2 cellular contexts compared by ENCODE assay signal in the genomic region with DNA sequence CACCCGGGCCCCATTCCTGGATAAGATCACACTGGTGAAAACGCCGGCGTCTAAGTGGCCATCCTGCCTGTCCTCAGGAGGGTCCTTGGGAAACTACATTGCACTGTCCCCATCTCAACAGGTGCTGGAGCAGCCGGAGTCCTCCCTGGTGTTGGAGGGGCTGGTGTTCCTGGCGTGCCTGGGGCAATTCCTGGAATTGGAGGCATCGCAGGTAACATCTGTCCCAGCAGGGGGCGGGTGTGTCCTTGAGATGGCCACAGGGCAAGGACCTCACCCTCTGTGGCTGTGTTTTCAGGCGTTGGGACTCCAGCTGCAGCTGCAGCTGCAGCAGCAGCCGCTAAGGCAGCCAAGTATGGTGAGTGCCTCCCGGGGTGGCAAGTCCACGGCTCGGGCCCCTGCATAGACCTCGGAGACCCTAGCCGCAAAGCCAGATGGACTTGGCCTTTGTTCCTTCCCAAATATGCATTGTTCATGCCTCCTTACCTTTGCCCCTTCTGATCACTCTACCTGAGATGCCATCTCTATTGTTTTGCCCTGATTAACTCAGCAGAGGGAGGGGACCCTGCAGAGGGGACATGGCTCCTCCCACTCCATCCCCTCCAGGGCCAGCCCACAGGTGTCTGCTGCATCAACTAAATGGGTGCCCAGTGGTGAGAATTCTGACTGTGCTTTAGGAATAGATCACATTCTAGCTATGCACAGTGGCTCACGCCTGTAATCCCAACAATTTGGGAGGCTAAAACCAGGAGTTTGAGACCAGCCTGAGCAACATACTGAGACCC.
TF ChIP-seq lines count a peak whose summit lies in the region.

No MANE protein-coding gene starts in this region.

TF ChIP-seq in Ishikawa, 13 proteins besides CTCF, POLR2A, EP300 and RAD21 (continued from another document):
- TF ChIP-seq YY1 (IDR thresholded peaks at IDR 0.05; ENCODE audit: low read depth) (no peak), ZBTB7A (IDR thresholded peaks at IDR 0.05; ENCODE audit: low read depth) (no peak), NFIC (IDR thresholded peaks at IDR 0.05) (no peak), EGR1 (IDR thresholded peaks at IDR 0.05) (no peak), CREB1 (IDR thresholded peaks at IDR 0.05; ENCODE audit: low read depth) (no peak)
- TF ChIP-seq, protein P1, sequence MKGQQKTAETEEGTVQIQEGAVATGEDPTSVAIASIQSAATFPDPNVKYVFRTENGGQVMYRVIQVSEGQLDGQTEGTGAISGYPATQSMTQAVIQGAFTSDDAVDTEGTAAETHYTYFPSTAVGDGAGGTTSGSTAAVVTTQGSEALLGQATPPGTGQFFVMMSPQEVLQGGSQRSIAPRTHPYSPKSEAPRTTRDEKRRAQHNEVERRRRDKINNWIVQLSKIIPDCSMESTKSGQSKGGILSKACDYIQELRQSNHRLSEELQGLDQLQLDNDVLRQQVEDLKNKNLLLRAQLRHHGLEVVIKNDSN (IDR thresholded peaks at IDR 0.05) = no peak
- TF ChIP-seq, protein P2, sequence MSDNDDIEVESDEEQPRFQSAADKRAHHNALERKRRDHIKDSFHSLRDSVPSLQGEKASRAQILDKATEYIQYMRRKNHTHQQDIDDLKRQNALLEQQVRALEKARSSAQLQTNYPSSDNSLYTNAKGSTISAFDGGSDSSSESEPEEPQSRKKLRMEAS (IDR thresholded peaks at IDR 0.05) = no peak

TF ChIP-seq in WTC11, 78 proteins besides CTCF, POLR2A, EP300 and RAD21 (continued from another document):
- TF ChIP-seq, protein P3, sequence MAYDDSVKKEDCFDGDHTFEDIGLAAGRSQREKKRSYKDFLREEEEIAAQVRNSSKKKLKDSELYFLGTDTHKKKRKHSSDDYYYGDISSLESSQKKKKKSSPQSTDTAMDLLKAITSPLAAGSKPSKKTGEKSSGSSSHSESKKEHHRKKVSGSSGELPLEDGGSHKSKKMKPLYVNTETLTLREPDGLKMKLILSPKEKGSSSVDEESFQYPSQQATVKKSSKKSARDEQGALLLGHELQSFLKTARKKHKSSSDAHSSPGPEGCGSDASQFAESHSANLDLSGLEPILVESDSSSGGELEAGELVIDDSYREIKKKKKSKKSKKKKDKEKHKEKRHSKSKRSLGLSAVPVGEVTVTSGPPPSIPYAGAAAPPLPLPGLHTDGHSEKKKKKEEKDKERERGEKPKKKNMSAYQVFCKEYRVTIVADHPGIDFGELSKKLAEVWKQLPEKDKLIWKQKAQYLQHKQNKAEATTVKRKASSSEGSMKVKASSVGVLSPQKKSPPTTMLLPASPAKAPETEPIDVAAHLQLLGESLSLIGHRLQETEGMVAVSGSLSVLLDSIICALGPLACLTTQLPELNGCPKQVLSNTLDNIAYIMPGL (CRISPR knock-in tag; IDR thresholded peaks at IDR 0.05) = no peak
- TF ChIP-seq SMAD4 (CRISPR knock-in tag; IDR thresholded peaks at IDR 0.05) (no peak), TEAD1 (CRISPR knock-in tag; IDR thresholded peaks at IDR 0.05) (no peak), TP53 (CRISPR knock-in tag; IDR thresholded peaks at IDR 0.05) (no peak), IRF2 (CRISPR knock-in tag; IDR thresholded peaks at IDR 0.05; ENCODE audit: borderline replicate concordance, low read depth) (no peak), ZNF219 (CRISPR knock-in tag; IDR thresholded peaks at IDR 0.05; ENCODE audit: borderline replicate concordance) (no peak)
- TF ChIP-seq, protein P4, sequence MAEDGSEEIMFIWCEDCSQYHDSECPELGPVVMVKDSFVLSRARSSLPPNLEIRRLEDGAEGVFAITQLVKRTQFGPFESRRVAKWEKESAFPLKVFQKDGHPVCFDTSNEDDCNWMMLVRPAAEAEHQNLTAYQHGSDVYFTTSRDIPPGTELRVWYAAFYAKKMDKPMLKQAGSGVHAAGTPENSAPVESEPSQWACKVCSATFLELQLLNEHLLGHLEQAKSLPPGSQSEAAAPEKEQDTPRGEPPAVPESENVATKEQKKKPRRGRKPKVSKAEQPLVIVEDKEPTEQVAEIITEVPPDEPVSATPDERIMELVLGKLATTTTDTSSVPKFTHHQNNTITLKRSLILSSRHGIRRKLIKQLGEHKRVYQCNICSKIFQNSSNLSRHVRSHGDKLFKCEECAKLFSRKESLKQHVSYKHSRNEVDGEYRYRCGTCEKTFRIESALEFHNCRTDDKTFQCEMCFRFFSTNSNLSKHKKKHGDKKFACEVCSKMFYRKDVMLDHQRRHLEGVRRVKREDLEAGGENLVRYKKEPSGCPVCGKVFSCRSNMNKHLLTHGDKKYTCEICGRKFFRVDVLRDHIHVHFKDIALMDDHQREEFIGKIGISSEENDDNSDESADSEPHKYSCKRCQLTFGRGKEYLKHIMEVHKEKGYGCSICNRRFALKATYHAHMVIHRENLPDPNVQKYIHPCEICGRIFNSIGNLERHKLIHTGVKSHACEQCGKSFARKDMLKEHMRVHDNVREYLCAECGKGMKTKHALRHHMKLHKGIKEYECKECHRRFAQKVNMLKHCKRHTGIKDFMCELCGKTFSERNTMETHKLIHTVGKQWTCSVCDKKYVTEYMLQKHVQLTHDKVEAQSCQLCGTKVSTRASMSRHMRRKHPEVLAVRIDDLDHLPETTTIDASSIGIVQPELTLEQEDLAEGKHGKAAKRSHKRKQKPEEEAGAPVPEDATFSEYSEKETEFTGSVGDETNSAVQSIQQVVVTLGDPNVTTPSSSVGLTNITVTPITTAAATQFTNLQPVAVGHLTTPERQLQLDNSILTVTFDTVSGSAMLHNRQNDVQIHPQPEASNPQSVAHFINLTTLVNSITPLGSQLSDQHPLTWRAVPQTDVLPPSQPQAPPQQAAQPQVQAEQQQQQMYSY (CRISPR knock-in tag; IDR thresholded peaks at IDR 0.05) = no peak
- TF ChIP-seq, protein P5, sequence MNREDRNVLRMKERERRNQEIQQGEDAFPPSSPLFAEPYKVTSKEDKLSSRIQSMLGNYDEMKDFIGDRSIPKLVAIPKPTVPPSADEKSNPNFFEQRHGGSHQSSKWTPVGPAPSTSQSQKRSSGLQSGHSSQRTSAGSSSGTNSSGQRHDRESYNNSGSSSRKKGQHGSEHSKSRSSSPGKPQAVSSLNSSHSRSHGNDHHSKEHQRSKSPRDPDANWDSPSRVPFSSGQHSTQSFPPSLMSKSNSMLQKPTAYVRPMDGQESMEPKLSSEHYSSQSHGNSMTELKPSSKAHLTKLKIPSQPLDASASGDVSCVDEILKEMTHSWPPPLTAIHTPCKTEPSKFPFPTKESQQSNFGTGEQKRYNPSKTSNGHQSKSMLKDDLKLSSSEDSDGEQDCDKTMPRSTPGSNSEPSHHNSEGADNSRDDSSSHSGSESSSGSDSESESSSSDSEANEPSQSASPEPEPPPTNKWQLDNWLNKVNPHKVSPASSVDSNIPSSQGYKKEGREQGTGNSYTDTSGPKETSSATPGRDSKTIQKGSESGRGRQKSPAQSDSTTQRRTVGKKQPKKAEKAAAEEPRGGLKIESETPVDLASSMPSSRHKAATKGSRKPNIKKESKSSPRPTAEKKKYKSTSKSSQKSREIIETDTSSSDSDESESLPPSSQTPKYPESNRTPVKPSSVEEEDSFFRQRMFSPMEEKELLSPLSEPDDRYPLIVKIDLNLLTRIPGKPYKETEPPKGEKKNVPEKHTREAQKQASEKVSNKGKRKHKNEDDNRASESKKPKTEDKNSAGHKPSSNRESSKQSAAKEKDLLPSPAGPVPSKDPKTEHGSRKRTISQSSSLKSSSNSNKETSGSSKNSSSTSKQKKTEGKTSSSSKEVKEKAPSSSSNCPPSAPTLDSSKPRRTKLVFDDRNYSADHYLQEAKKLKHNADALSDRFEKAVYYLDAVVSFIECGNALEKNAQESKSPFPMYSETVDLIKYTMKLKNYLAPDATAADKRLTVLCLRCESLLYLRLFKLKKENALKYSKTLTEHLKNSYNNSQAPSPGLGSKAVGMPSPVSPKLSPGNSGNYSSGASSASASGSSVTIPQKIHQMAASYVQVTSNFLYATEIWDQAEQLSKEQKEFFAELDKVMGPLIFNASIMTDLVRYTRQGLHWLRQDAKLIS (CRISPR knock-in tag; IDR thresholded peaks at IDR 0.05; ENCODE audit: borderline replicate concordance) = no peak
